10 cellular contexts compared by ENCODE assay signal in the genomic region with DNA sequence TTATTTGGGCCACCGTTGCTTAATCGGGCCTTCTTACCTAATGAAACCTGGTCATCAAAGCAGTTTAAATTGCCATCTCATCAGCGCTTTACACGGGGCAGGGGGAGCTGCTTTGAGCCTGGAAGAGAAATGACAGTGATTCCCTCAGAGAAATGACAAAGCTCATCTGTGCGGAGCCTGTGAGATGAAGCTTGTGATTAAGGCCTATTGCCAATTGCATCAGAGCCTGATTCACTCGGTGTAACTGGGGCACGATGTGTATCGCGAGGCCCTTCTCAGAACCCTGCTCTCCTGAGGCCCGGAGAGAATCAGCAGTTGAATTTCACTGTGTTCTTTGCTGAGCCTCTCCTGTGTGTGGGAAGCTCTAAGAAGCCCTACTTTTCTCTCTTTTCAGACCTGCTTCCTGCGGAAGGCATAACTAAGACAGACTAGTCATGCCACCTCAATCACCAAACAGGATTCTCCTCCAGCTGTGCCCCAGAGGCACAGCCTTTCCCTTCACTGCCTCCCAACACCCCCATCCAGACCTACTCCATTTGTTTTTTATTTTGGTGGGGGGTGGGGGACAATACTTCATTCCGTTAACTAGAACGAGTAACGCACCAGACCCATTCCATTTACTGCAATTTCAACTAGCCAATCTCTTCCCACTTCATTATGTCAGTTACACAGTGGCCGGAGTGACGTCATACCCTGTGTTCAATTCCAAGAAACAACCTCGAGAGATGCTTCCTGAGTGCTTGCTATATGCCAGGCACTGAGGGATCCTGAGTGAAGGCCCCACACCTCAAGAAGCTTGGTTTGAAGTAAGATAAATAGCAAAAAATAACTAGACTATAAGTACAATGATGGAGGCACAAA. TPM values are rescaled to one million over a fixed set of nuclear protein-coding genes. Genes with fewer than 3 reads are reported as not detected.
DNase-seq lines count a peak whose midpoint lies in the region; ATAC-seq and TF ChIP-seq lines count a peak whose summit lies in the region.
"Had no signal": no experiment of that assay in that cellular context is flagged by ENCODE, and none has a peak within 500 bp of the region (broad histone marks: within the 10 kb centered on the region; RNA-seq: fewer than 3 reads in every experiment).

No MANE protein-coding gene starts in this region.

- peak; percentile 92 for ATAC-seq in IMR-90 (ENCODE audit: low read depth)

- no peaks in the 10 kb centered on the region for H3K9me3 ChIP-seq in IMR-90 (ENCODE audit: control insufficient read depth, insufficient read depth, low read length)
- no peaks in the 10 kb centered on the region for H3K9me3 ChIP-seq in right atrium auricular region
- no peaks in the 10 kb centered on the region for H3K9me3 ChIP-seq in skeletal muscle tissue (ENCODE audit: control insufficient read depth in 3 of 3, low read length in 3 of 3)

- peak overlapping the region; percentile 22 to 45; a peak in 3 of 4 replicates for H4K8ac ChIP-seq in IMR-90 (ENCODE audit: low read depth in 2 of 2, low read length in 2 of 2)

- peak overlapping the region; percentile 51 for H3K18ac ChIP-seq in IMR-90 (ENCODE audit: low read depth, low read length)

- H3K79me1 ChIP-seq in IMR-90 (ENCODE audit: low read depth in 1 of 2, low read length in 2 of 2): no peaks in the 10 kb centered on the region

- peak; percentile 88 for DNase-seq in IMR-90
- peak in 52 of 56 donors; percentile 9 to 83 (median 52) for DNase-seq in amygdala (lab: John Stamatoyannopoulos, UW)
- peak; percentile 72 for DNase-seq in right atrium auricular region (ENCODE audit: low spot score)
- DNase-seq in DMS79 treated with DMSO at 0.1 percent for 48 hours (lab: John Stamatoyannopoulos, UW): no peak
- no peak for DNase-seq in NCI-H1092 treated with DMSO at 0.1 percent for 48 hours (lab: John Stamatoyannopoulos, UW)
- no peak for DNase-seq in stimulated activated CD8-positive, alpha-beta memory T cell treated with anti-CD3 and anti-CD28 coated beads, Interleukin-4, amount 100 ng/mL, for 48 hours
- DNase-seq: effector CD4-positive, alpha-beta T cell; NCI-H1105; T-helper 9 cell had no signal

- no peaks in the 10 kb centered on the region for H4K20me1 ChIP-seq in IMR-90 (ENCODE audit: insufficient read depth, low read length)

- TF ChIP-seq CTCF in IMR-90 (conservative IDR thresholded peaks at IDR 0.05; ENCODE audit: low read depth, low read length) (no peak), right atrium auricular region (IDR thresholded peaks at IDR 0.05) (no peak)

- peak overlapping the region; percentile 33; the same call in 1 of the 2 replicates for H2BK20ac ChIP-seq in IMR-90 (ENCODE audit: low read depth, low read length)

- TF ChIP-seq RAD21 in IMR-90 (IDR thresholded peaks at IDR 0.05; ENCODE audit: low read length): no peak

- POLR2A ChIA-PET in IMR-90 (lab: Charles Lee; ENCODE audit: unreplicated experiment): no interaction called here

- intact Hi-C loops in IMR-90 (cut with micrococcal nuclease): no loop called here

- TF ChIP-seq POLR2A in IMR-90 (IDR thresholded peaks at IDR 0.05; ENCODE audit: low read depth, low read length): no peak

- H3K27me3 ChIP-seq in IMR-90 (ENCODE audit: control insufficient read depth, insufficient read depth, low read length): no peaks in the 10 kb centered on the region
- no peaks in the 10 kb centered on the region for H3K27me3 ChIP-seq in right atrium auricular region
- H3K27me3 ChIP-seq in skeletal muscle tissue (ENCODE audit: control insufficient read depth in 3 of 3, insufficient read depth in 3 of 3, low read length in 3 of 3): no peaks in the 10 kb centered on the region

- H3K4me2 ChIP-seq in IMR-90 (ENCODE audit: low read depth, low read length): no peak overlapping the region

- in situ Hi-C loops in IMR-90 (cut with MboI; ENCODE audit: low sequenced_read_pairs): no loop called here

- H3K23ac ChIP-seq in IMR-90 (ENCODE audit: low read depth, low read length): peak overlapping the region; percentile 64; the same call in 1 of the 2 replicates

- dilution Hi-C loops in IMR-90 (cut with HindIII; ENCODE audit: low sequenced_read_pairs, unreplicated experiment): no loop called here

- peak overlapping the region; percentile 39 for H2BK5ac ChIP-seq in IMR-90 (ENCODE audit: low read depth, low read length, poor library complexity, severe bottlenecking)

- CTCF ChIA-PET in IMR-90 (lab: Yijun Ruan, JAX): no interaction called here

- H4K91ac ChIP-seq in IMR-90 (ENCODE audit: insufficient read depth, low read depth, low read length): peak overlapping the region; percentile 51

- no TSS peak for BruUV-seq in IMR-90 (replicated peaks; lab: Mats Ljungman, UMichigan)

- peak overlapping the region; percentile 72 for H3K4ac ChIP-seq in IMR-90 (ENCODE audit: low read depth, low read length)

- peak overlapping the region; percentile 36 for H4K5ac ChIP-seq in IMR-90 (ENCODE audit: low read depth, low read length)

- H3K27ac ChIP-seq in IMR-90 (ENCODE audit: insufficient read depth, low read length) (peak overlapping the region; percentile 41; the same call in 1 of the 2 replicates), right atrium auricular region (peak overlapping the region in 1 of 2 donors; percentile 40), skeletal muscle tissue (ENCODE audit: low read depth, low read length) (peak overlapping the region; percentile 79)

- H3K14ac ChIP-seq in IMR-90 (replicated peaks; ENCODE audit: low read depth, low read length): peak overlapping the region; percentile 76

- peak overlapping the region; percentile 47; the same call in 1 of the 2 replicates for H3K9ac ChIP-seq in IMR-90 (ENCODE audit: low read depth, low read length)
- peak overlapping the region in 2 of 3 donors; percentile 51 to 69 for H3K9ac ChIP-seq in skeletal muscle tissue (ENCODE audit: low read depth in 1 of 3, low read length in 3 of 3)

- H3K4me3 ChIP-seq in IMR-90 (ENCODE audit: insufficient read depth, low read depth, low read length) (no peak overlapping the region), right atrium auricular region (no peak overlapping the region), skeletal muscle tissue (ENCODE audit: low read length in 3 of 3) (peak overlapping the region in 1 of 3 donors; percentile 3)

- H2BK15ac ChIP-seq in IMR-90 (ENCODE audit: low read depth, low read length): peak overlapping the region; percentile 57; the same call in 2 of the 3 replicates

- H3K36me3 ChIP-seq in IMR-90 (ENCODE audit: control insufficient read depth, insufficient read depth, low read length) (no peaks in the 10 kb centered on the region), right atrium auricular region (no peaks in the 10 kb centered on the region), skeletal muscle tissue (ENCODE audit: control insufficient read depth in 3 of 3, insufficient read depth in 3 of 3, low read length in 3 of 3) (no peaks in the 10 kb centered on the region)

- H2BK120ac ChIP-seq in IMR-90 (ENCODE audit: low read depth, low read length): peak overlapping the region; percentile 83

- 0 out of 2 replicates have a peak overlapping the region, but pooled peaks have one; percentile 55 for H3K56ac ChIP-seq in IMR-90 (ENCODE audit: extremely low read depth, insufficient read depth, low read length)

- H3K9me1 ChIP-seq in IMR-90 (ENCODE audit: insufficient read depth, low read length): peaks cover 9% of the 10 kb centered on the region; the same call in 1 of the 2 replicates

- H2AK9ac ChIP-seq in IMR-90 (replicated peaks; ENCODE audit: low read depth, low read length, poor library complexity): peak overlapping the region; percentile 2

- peak overlapping the region; percentile 83 for H2AFZ ChIP-seq in IMR-90 (replicated peaks; ENCODE audit: low read length, poor library complexity)

- no peak overlapping the region for H2AK5ac ChIP-seq in IMR-90 (ENCODE audit: low read depth, low read length)

- H3K4me1 ChIP-seq in IMR-90 (ENCODE audit: control insufficient read depth, insufficient read depth, low read length) (peaks cover 5% of the 10 kb centered on the region), right atrium auricular region (no peaks in the 10 kb centered on the region), skeletal muscle tissue (ENCODE audit: control insufficient read depth in 3 of 3, insufficient read depth in 3 of 3, low read length in 3 of 3) (peaks cover 14 to 25% (median 17%) of the 10 kb centered on the region in 3 donors)

- WGBS in IMR-90 (ENCODE audit: extremely low coverage in 2 of 2, insufficient read length in 1 of 2), 2 experiments: 42% methylated on average over 9 of the region's 17 CpGs; no CpG with 5 or more reads in 1 of the 2 experiments

TF ChIP-seq in IMR-90, 13 proteins besides CTCF, POLR2A, EP300 and RAD21:
- TF ChIP-seq MAFK (IDR thresholded peaks at IDR 0.05; ENCODE audit: low read depth, low read length): no peak
- TF ChIP-seq CEBPB (IDR thresholded peaks at IDR 0.05; ENCODE audit: low read depth, low read length): peak; percentile 91
- TF ChIP-seq MXI1 (IDR thresholded peaks at IDR 0.05; ENCODE audit: borderline replicate concordance, low read depth, low read length): no peak
- TF ChIP-seq FOS (IDR thresholded peaks at IDR 0.05; ENCODE audit: low read depth, low read length): 0 out of 2 replicates have a peak, but pooled peaks have one; percentile 20
- TF ChIP-seq CHD1 (IDR thresholded peaks at IDR 0.05; ENCODE audit: low read depth, low read length): no peak
TF ChIP-seq in IMR-90: peak in this region for 2.

RNA-seq across cellular contexts. Expression of a gene that starts 8.9 kb away (rescaled TPM):
- total RNA-seq in IMR-90 (2012; rRNA removed) (16.9 and 17.7 TPM in 2 replicates), right atrium auricular region (10 to 100 TPM; 12.3 to 18.0 TPM), skeletal muscle tissue (53.8 TPM)
- polyA plus RNA-seq in IMR-90 (2012; rRNA removed): 8.8 and 10.3 TPM in 2 replicates
- polyA plus RNA-seq in IMR-90 (2012; cell fraction: cytosol; rRNA removed): 6.3 and 10.9 TPM in 2 replicates
- polyA plus RNA-seq in IMR-90 (2012; cell fraction: nucleus; rRNA removed; ENCODE audit: low replicate concordance): 8.6 and 22.7 TPM in 2 replicates

Comparison
In these comparisons a context has a peak if more than half of its experiments do, and no peak if none do; other contexts are left out.
1. DNase-seq: peak in IMR-90 (single experiment), amygdala (52 of 56) and right atrium auricular region (single experiment); none in DMS79 treated with DMSO at 0.1 percent for 48 hours (single experiment), NCI-H1092 treated with DMSO at 0.1 percent for 48 hours (single experiment) and stimulated activated CD8-positive, alpha-beta memory T cell treated with anti-CD3 and anti-CD28 coated beads, Interleukin-4, amount 100 ng/mL, for 48 hours (single experiment).